Comparison of ENCODE assay signal across 8 cellular contexts in genomic region chr2:197191177-197191947, GRCh38.
DNase-seq lines count a peak whose midpoint lies in the region; ATAC-seq, FAIRE-seq and TF ChIP-seq lines count a peak whose summit lies in the region.

No MANE protein-coding gene starts in this region.

- H3K27ac Mint-ChIP-seq in memory B cell = peak overlapping the region; percentile 90

- POLR2A ChIA-PET in PC-3 (lab: Charles Lee; ENCODE audit: unreplicated experiment) = no interaction called here

- no peaks in the 10 kb centered on the region for H3F3A ChIP-seq in PC-3 (ENCODE audit: low read length, unreplicated experiment)

- TF ChIP-seq CTCF in BE2C (IDR thresholded peaks at IDR 0.05; ENCODE audit: low read depth, low read length) (peak; percentile 71), PC-3 (conservative IDR thresholded peaks at IDR 0.05; ENCODE audit: low read depth, low read length) (peak; percentile 88)

- FAIRE-seq in GM12892 (lab: Jason Lieb, UNC) = peak; percentile 77

- no peak overlapping the region for H2AFZ ChIP-seq in PC-3 (ENCODE audit: low read length)

- BruUV-seq in PC-3 (replicated peaks; lab: Mats Ljungman, UMichigan) = no TSS peak

- H3K4me1 ChIP-seq in BE2C (no peaks in the 10 kb centered on the region; the same call in 1 of the 2 replicates), PC-3 (ENCODE audit: insufficient read depth, low read length) (no peaks in the 10 kb centered on the region)

- H3K36me3 ChIP-seq in BE2C (no peaks in the 10 kb centered on the region), PC-3 (ENCODE audit: low read depth, low read length) (no peaks in the 10 kb centered on the region; the same call in 1 of the 2 replicates)

- no peaks in the 10 kb centered on the region for H4K20me1 ChIP-seq in PC-3 (ENCODE audit: low read length)

- H3K9me3 Mint-ChIP-seq in memory B cell = no peaks in the 10 kb centered on the region

- H3K4me1 Mint-ChIP-seq in memory B cell = peaks cover 48% of the 10 kb centered on the region

- ATAC-seq in PC-3 (peak; percentile 37), memory B cell (ENCODE audit: low read depth) (peak; percentile 68)

- H3K27me3 Mint-ChIP-seq in memory B cell = no peaks in the 10 kb centered on the region

- H3K9me2 ChIP-seq in PC-3 (replicated peaks; ENCODE audit: low read length) = no peaks in the 10 kb centered on the region

- peaks cover 5% of the 10 kb centered on the region for H3K36me3 Mint-ChIP-seq in memory B cell

- peak overlapping the region; percentile 32 for H3K4me3 Mint-ChIP-seq in memory B cell

- TF ChIP-seq POLR2A in GM12892 (IDR thresholded peaks at IDR 0.05; ENCODE audit: low read depth, low read length) = no peak

- no peaks in the 10 kb centered on the region for H3K79me2 ChIP-seq in PC-3 (ENCODE audit: low read length)

- H3K4me2 ChIP-seq in PC-3 (ENCODE audit: low read length) = no peak overlapping the region

- H3K9ac ChIP-seq in PC-3 (ENCODE audit: low read length) = no peak overlapping the region

- H3K27me3 ChIP-seq in BE2C = no peaks in the 10 kb centered on the region
- no peaks in the 10 kb centered on the region for H3K27me3 ChIP-seq in PC-3 (ENCODE audit: low read length)

- DNase-seq in BE2C (no peak), GM12892 (ENCODE audit: insufficient read length) (no peak), HT-29 (ENCODE audit: low spot score) (peak; percentile 61), PC-3 (peak; percentile 76), cerebellum (ENCODE audit: low spot score) (peak; percentile 54), memory B cell (ENCODE audit: low spot score in 2 of 2) (peak in 1 of 2 donors; percentile 74), OCI-M2 (lab: John Stamatoyannopoulos, UW; ENCODE audit: unreplicated experiment) (no peak), mucosa of gallbladder (ENCODE audit: low spot score) (no peak)

- CTCF ChIA-PET in PC-3 (lab: Charles Lee) = interaction anchor here (0.6 kb wide), 1 partner anchor 17 kb away, joined by 4 read pairs; no protein-coding TSS in a partner anchor

- H3K9me3 ChIP-seq in BE2C (no peaks in the 10 kb centered on the region), PC-3 (ENCODE audit: low read length) (no peaks in the 10 kb centered on the region)

- intact Hi-C loops in PC-3 (cut with micrococcal nuclease) = loop anchor here (1.0 to 2.0 kb wide), 4 partner anchors 57 to 187 kb away; partner anchors contain the start of gene ANKRD44

- no peak overlapping the region for H3K4me3 ChIP-seq in BE2C (ENCODE audit: low read depth, low read length)
- no peak overlapping the region for H3K4me3 ChIP-seq in PC-3 (ENCODE audit: low read length)

- no peak overlapping the region for H3K27ac ChIP-seq in PC-3 (ENCODE audit: low read length)

Comparison
In these comparisons a context has a peak if more than half of its experiments do, and no peak if none do; other contexts are left out.
1. DNase-seq: peak in HT-29 (single experiment), PC-3 (single experiment) and cerebellum (single experiment); none in BE2C (single experiment), GM12892 (single experiment), OCI-M2 (single experiment) and mucosa of gallbladder (single experiment).